14 cellular contexts compared by ENCODE assay signal in genomic region chr1:167249702-167250101, GRCh38. TPM values are rescaled to one million over a fixed set of nuclear protein-coding genes. Genes with fewer than 3 reads are reported as not detected.
DNase-seq lines count a peak whose midpoint lies in the region; ATAC-seq, FAIRE-seq and TF ChIP-seq lines count a peak whose summit lies in the region.
"Had no signal": no experiment of that assay in that cellular context is flagged by ENCODE, and none has a peak within 500 bp of the region (broad histone marks: within the 10 kb centered on the region; RNA-seq: fewer than 3 reads in every experiment).

No MANE protein-coding gene starts in this region.

- H3K4me3 ChIP-seq in PC-3 (ENCODE audit: low read length): no peak overlapping the region
- no peak overlapping the region for H3K4me3 ChIP-seq in kidney (ENCODE audit: low read length in 2 of 2)
- H3K4me3 ChIP-seq: ovary had no signal

- H3K27ac ChIP-seq in PC-3 (ENCODE audit: low read length) (no peak overlapping the region), kidney (ENCODE audit: low read depth in 2 of 2, low read length in 2 of 2) (no peak overlapping the region)
- H3K27ac ChIP-seq: ovary had no signal

- no TSS peak for BruUV-seq in PC-3 (replicated peaks; lab: Mats Ljungman, UMichigan)

- intact Hi-C loops in activated CD8-positive, alpha-beta T cell treated with anti-CD3 and anti-CD28 coated beads for 36 hours (cut with micrococcal nuclease): no loop called here
- intact Hi-C loops in PC-3 (cut with micrococcal nuclease): no loop called here
- intact Hi-C loops in kidney (cut with DNase I): no loop called here

- H3F3A ChIP-seq in PC-3 (ENCODE audit: low read length, unreplicated experiment): no peaks in the 10 kb centered on the region

- no peaks in the 10 kb centered on the region for H3K27me3 ChIP-seq in PC-3 (ENCODE audit: low read length)
- H3K27me3 ChIP-seq: ovary had no signal

- H3K4me2 ChIP-seq in PC-3 (ENCODE audit: low read length): no peak overlapping the region

- no peaks in the 10 kb centered on the region for H3K36me3 ChIP-seq in PC-3 (ENCODE audit: low read depth, low read length)
- no peaks in the 10 kb centered on the region for H3K36me3 ChIP-seq in kidney (ENCODE audit: control insufficient read depth in 1 of 2, insufficient read depth in 2 of 2, low read length in 2 of 2)
- H3K36me3 ChIP-seq: ovary had no signal

- H3K9me3 Mint-ChIP-seq in activated CD8-positive, alpha-beta T cell treated with anti-CD3 and anti-CD28 coated beads for 36 hours: no peaks in the 10 kb centered on the region
- no peaks in the 10 kb centered on the region for H3K9me3 Mint-ChIP-seq in activated CD8-positive, alpha-beta T cell treated with anti-CD3 and anti-CD28 coated beads, Interleukin-2, amount 10 ng/mL, durations not matched to agents 7 days and 5 days (ENCODE audit: insufficient read depth)
- H3K9me3 Mint-ChIP-seq in stimulated activated effector memory CD8-positive, alpha-beta T cell treated with anti-CD3 and anti-CD28 coated beads, Interleukin-12 subunit alpha, Interleukin-12 subunit beta, amount 100 ng/mL, for 72 hours: no peaks in the 10 kb centered on the region
- H3K9me3 Mint-ChIP-seq: dendritic cell treated with granulocyte-macrophage colony-stimulating factor and Interleukin-4, amounts not matched to agents 40 ng/mL and 50 ng/mL, for 4 days; T-helper 2 cell treated with Interferon-gamma antibody and Interleukin-4, amounts not matched to agents 5 μg/mL and 100 μg/mL, for 36 hours had no signal

- CTCF ChIA-PET in activated CD8-positive, alpha-beta T cell treated with anti-CD3 and anti-CD28 coated beads for 36 hours (lab: Charles Lee): no interaction called here
- CTCF ChIA-PET in activated CD8-positive, alpha-beta T cell treated with anti-CD3 and anti-CD28 coated beads, Interleukin-2, amount 10 ng/mL, durations not matched to agents 7 days and 5 days (lab: Charles Lee): no interaction called here
- CTCF ChIA-PET in PC-3 (lab: Charles Lee): no interaction called here

- no peaks in the 10 kb centered on the region for H4K20me1 ChIP-seq in PC-3 (ENCODE audit: low read length)

- H3K4me1 ChIP-seq in PC-3 (ENCODE audit: insufficient read depth, low read length): no peaks in the 10 kb centered on the region
- no peaks in the 10 kb centered on the region for H3K4me1 ChIP-seq in kidney (ENCODE audit: control insufficient read depth in 1 of 2, insufficient read depth in 1 of 2, low read depth in 1 of 2, low read length in 2 of 2)

- no peaks in the 10 kb centered on the region for H3K9me2 ChIP-seq in PC-3 (replicated peaks; ENCODE audit: low read length)

- no peaks in the 10 kb centered on the region for H3K9me3 ChIP-seq in PC-3 (ENCODE audit: low read length)
- H3K9me3 ChIP-seq in kidney (ENCODE audit: control insufficient read depth in 1 of 2, low read length in 2 of 2): no peaks in the 10 kb centered on the region
- H3K9me3 ChIP-seq: ovary had no signal

- no peak overlapping the region for H2AFZ ChIP-seq in PC-3 (ENCODE audit: low read length)

- no peak overlapping the region for H3K4me3 Mint-ChIP-seq in activated CD8-positive, alpha-beta T cell treated with anti-CD3 and anti-CD28 coated beads for 36 hours
- no peak overlapping the region for H3K4me3 Mint-ChIP-seq in activated CD8-positive, alpha-beta T cell treated with anti-CD3 and anti-CD28 coated beads, Interleukin-2, amount 10 ng/mL, durations not matched to agents 7 days and 5 days
- H3K4me3 Mint-ChIP-seq in stimulated activated effector memory CD8-positive, alpha-beta T cell treated with anti-CD3 and anti-CD28 coated beads, Interleukin-12 subunit alpha, Interleukin-12 subunit beta, amount 100 ng/mL, for 72 hours: no peak overlapping the region
- H3K4me3 Mint-ChIP-seq: dendritic cell treated with granulocyte-macrophage colony-stimulating factor and Interleukin-4, amounts not matched to agents 40 ng/mL and 50 ng/mL, for 4 days; T-helper 2 cell treated with Interferon-gamma antibody and Interleukin-4, amounts not matched to agents 5 μg/mL and 100 μg/mL, for 36 hours had no signal

- peaks cover 3% of the 10 kb centered on the region for H3K36me3 Mint-ChIP-seq in activated CD8-positive, alpha-beta T cell treated with anti-CD3 and anti-CD28 coated beads for 36 hours (ENCODE audit: low read depth)
- peaks cover 7% of the 10 kb centered on the region for H3K36me3 Mint-ChIP-seq in activated CD8-positive, alpha-beta T cell treated with anti-CD3 and anti-CD28 coated beads, Interleukin-2, amount 10 ng/mL, durations not matched to agents 7 days and 5 days (ENCODE audit: low read depth)
- no peaks in the 10 kb centered on the region for H3K36me3 Mint-ChIP-seq in stimulated activated effector memory CD8-positive, alpha-beta T cell treated with anti-CD3 and anti-CD28 coated beads, Interleukin-12 subunit alpha, Interleukin-12 subunit beta, amount 100 ng/mL, for 72 hours

- H3K9ac ChIP-seq in PC-3 (ENCODE audit: low read length): no peak overlapping the region
- no peak overlapping the region for H3K9ac ChIP-seq in kidney (ENCODE audit: low read length in 2 of 2)

- peak; percentile 89 for ATAC-seq in activated CD8-positive, alpha-beta T cell treated with anti-CD3 and anti-CD28 coated beads for 36 hours
- no peak for ATAC-seq in activated CD8-positive, alpha-beta T cell treated with anti-CD3 and anti-CD28 coated beads, Interleukin-2, amount 10 ng/mL, durations not matched to agents 7 days and 5 days
- peak; percentile 52 for ATAC-seq in GM21737 (IDR thresholded peaks at IDR 0.05; ENCODE audit: unreplicated experiment)
- peak; percentile 37; the same call in 1 of the 2 replicates for ATAC-seq in PC-3
- ATAC-seq in stimulated activated effector memory CD8-positive, alpha-beta T cell treated with anti-CD3 and anti-CD28 coated beads, Interleukin-12 subunit alpha, Interleukin-12 subunit beta, amount 100 ng/mL, for 72 hours: peak; percentile 100

- FAIRE-seq in kidney (lab: Jason Lieb, UNC): no peak

- POLR2A ChIA-PET in activated CD8-positive, alpha-beta T cell treated with anti-CD3 and anti-CD28 coated beads for 36 hours (lab: Charles Lee): interaction anchor here (0.9 kb wide), 1 partner anchor 22 kb away, joined by 3 read pairs; no protein-coding TSS in a partner anchor
- POLR2A ChIA-PET in activated CD8-positive, alpha-beta T cell treated with anti-CD3 and anti-CD28 coated beads, Interleukin-2, amount 10 ng/mL, durations not matched to agents 7 days and 5 days (lab: Charles Lee): no interaction called here
- POLR2A ChIA-PET in PC-3 (lab: Charles Lee; ENCODE audit: unreplicated experiment): no interaction called here

- peaks cover 43% of the 10 kb centered on the region for H3K4me1 Mint-ChIP-seq in activated CD8-positive, alpha-beta T cell treated with anti-CD3 and anti-CD28 coated beads for 36 hours (ENCODE audit: low read depth)
- H3K4me1 Mint-ChIP-seq in activated CD8-positive, alpha-beta T cell treated with anti-CD3 and anti-CD28 coated beads, Interleukin-2, amount 10 ng/mL, durations not matched to agents 7 days and 5 days (ENCODE audit: low read depth): peaks cover 12% of the 10 kb centered on the region
- H3K4me1 Mint-ChIP-seq in stimulated activated effector memory CD8-positive, alpha-beta T cell treated with anti-CD3 and anti-CD28 coated beads, Interleukin-12 subunit alpha, Interleukin-12 subunit beta, amount 100 ng/mL, for 72 hours: peaks cover 22% of the 10 kb centered on the region

- peak; percentile 30 for DNase-seq in activated CD8-positive, alpha-beta T cell treated with anti-CD3 and anti-CD28 coated beads for 36 hours
- no peak for DNase-seq in activated CD8-positive, alpha-beta T cell treated with anti-CD3 and anti-CD28 coated beads, Interleukin-2, amount 10 ng/mL, durations not matched to agents 7 days and 5 days
- peak; percentile 41 for DNase-seq in PC-3
- no peak for DNase-seq in stimulated activated effector memory CD8-positive, alpha-beta T cell treated with anti-CD3 and anti-CD28 coated beads, Interleukin-12 subunit alpha, Interleukin-12 subunit beta, amount 100 ng/mL, for 72 hours (ENCODE audit: low spot score in 2 of 2)
- no peak for DNase-seq in kidney
- DNase-seq in NOMO-1 treated with dmso at 0.1 percent for 144 hours (lab: John Stamatoyannopoulos, UW; ENCODE audit: unreplicated experiment): no peak
- DNase-seq in NCI-H2171 treated with DMSO at 0.1 percent for 48 hours (lab: John Stamatoyannopoulos, UW): no peak
- DNase-seq: mesenchymal stem cell, NCI-H345, ovary, RPMI8226 had no signal

- peaks cover 71% of the 10 kb centered on the region for H3K79me2 ChIP-seq in PC-3 (ENCODE audit: low read length)

- H3K27ac Mint-ChIP-seq in activated CD8-positive, alpha-beta T cell treated with anti-CD3 and anti-CD28 coated beads for 36 hours: no peak overlapping the region
- no peak overlapping the region for H3K27ac Mint-ChIP-seq in activated CD8-positive, alpha-beta T cell treated with anti-CD3 and anti-CD28 coated beads, Interleukin-2, amount 10 ng/mL, durations not matched to agents 7 days and 5 days
- no peak overlapping the region for H3K27ac Mint-ChIP-seq in stimulated activated effector memory CD8-positive, alpha-beta T cell treated with anti-CD3 and anti-CD28 coated beads, Interleukin-12 subunit alpha, Interleukin-12 subunit beta, amount 100 ng/mL, for 72 hours
- H3K27ac Mint-ChIP-seq: dendritic cell treated with granulocyte-macrophage colony-stimulating factor and Interleukin-4, amounts not matched to agents 40 ng/mL and 50 ng/mL, for 4 days; T-helper 2 cell treated with Interferon-gamma antibody and Interleukin-4, amounts not matched to agents 5 μg/mL and 100 μg/mL, for 36 hours had no signal

- no peak for TF ChIP-seq CTCF in activated CD8-positive, alpha-beta T cell treated with anti-CD3 and anti-CD28 coated beads for 36 hours (IDR thresholded peaks at IDR 0.05)
- TF ChIP-seq CTCF in PC-3 (conservative IDR thresholded peaks at IDR 0.05; ENCODE audit: low read depth, low read length) (no peak), kidney (IDR thresholded peaks at IDR 0.05; ENCODE audit: borderline replicate concordance, extremely low read depth, insufficient read depth) (no peak)

- no peaks in the 10 kb centered on the region for H3K27me3 Mint-ChIP-seq in activated CD8-positive, alpha-beta T cell treated with anti-CD3 and anti-CD28 coated beads for 36 hours
- no peaks in the 10 kb centered on the region for H3K27me3 Mint-ChIP-seq in activated CD8-positive, alpha-beta T cell treated with anti-CD3 and anti-CD28 coated beads, Interleukin-2, amount 10 ng/mL, durations not matched to agents 7 days and 5 days (ENCODE audit: low read depth)
- H3K27me3 Mint-ChIP-seq: dendritic cell treated with granulocyte-macrophage colony-stimulating factor and Interleukin-4, amounts not matched to agents 40 ng/mL and 50 ng/mL, for 4 days had no signal

RNA-seq across cellular contexts. Expression of gene POU2F1, which starts 29.0 kb away (rescaled TPM):
- total RNA-seq in activated CD8-positive, alpha-beta T cell treated with anti-CD3 and anti-CD28 coated beads for 36 hours: 10 to 100 TPM; 23.6 to 24.2 TPM
- 10 to 100 TPM; 22.7 to 23.3 TPM for total RNA-seq in activated CD8-positive, alpha-beta T cell treated with anti-CD3 and anti-CD28 coated beads, Interleukin-2, amount 10 ng/mL, durations not matched to agents 7 days and 5 days
- total RNA-seq in PC-3 (2014; rRNA removed) (8.7 and 17.9 TPM in 2 replicates), kidney (25.2 TPM)
- 1.9 TPM for polyA plus RNA-seq in kidney (ENCODE audit: insufficient read depth, low read depth, low replicate concordance)

Comparison
In these comparisons a context has a peak if more than half of its experiments do, and no peak if none do; other contexts are left out.
1. DNase-seq: peak in activated CD8-positive, alpha-beta T cell treated with anti-CD3 and anti-CD28 coated beads for 36 hours (single experiment) and PC-3 (single experiment); none in activated CD8-positive, alpha-beta T cell treated with anti-CD3 and anti-CD28 coated beads, Interleukin-2, amount 10 ng/mL, durations not matched to agents 7 days and 5 days (single experiment), stimulated activated effector memory CD8-positive, alpha-beta T cell treated with anti-CD3 and anti-CD28 coated beads, Interleukin-12 subunit alpha, Interleukin-12 subunit beta, amount 100 ng/mL, for 72 hours (0 of 2), kidney (single experiment), NOMO-1 treated with dmso at 0.1 percent for 144 hours (single experiment) and NCI-H2171 treated with DMSO at 0.1 percent for 48 hours (single experiment).